Comparison of ENCODE assay signal across 1 cellular context in the genomic region with DNA sequence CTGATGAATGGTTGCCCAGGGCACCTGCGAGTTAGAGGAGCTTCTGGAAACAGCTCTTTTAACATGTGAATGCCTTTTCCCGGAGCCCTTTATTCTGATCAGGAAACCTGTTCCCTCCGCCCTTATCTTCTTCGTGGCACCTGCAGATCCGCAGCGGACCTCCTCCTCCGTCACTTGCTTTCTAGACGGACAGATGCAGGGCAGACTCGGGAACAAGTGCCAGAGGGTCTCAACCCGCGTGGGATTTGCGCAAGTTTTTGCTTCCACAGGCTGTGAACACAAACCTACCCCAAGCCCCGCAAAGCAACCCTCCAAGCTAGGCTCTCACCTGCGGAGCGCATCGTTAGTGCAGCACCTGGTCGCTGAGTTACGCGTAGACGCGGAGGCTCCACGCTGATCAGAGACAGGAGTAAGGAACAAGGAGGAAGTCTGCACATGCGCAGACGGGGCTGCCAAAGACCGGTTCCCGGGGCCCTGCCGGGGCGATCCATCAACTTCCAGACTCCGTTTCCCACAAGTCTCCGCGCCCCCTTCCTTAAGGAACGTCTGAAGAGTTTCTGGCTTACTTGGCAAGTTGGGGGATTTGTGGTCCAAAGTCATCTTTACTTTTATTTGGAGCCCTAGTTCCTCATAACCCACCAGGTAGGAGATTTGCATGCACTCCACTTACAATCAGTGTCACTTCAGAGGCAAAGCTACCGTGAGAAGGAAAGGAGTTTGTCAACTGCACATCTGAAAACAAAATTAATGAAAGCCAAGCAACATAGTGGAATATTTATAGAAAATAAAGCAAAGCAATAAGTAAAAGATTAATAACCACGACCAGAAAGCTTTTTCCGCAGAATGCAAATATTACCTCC.
TF ChIP-seq lines count a peak whose summit lies in the region.

No MANE protein-coding gene starts in this region.

TF ChIP-seq in WTC11, 78 proteins besides CTCF, POLR2A, EP300 and RAD21 (continued from another document and continues in another):
- TF ChIP-seq, protein P1, sequence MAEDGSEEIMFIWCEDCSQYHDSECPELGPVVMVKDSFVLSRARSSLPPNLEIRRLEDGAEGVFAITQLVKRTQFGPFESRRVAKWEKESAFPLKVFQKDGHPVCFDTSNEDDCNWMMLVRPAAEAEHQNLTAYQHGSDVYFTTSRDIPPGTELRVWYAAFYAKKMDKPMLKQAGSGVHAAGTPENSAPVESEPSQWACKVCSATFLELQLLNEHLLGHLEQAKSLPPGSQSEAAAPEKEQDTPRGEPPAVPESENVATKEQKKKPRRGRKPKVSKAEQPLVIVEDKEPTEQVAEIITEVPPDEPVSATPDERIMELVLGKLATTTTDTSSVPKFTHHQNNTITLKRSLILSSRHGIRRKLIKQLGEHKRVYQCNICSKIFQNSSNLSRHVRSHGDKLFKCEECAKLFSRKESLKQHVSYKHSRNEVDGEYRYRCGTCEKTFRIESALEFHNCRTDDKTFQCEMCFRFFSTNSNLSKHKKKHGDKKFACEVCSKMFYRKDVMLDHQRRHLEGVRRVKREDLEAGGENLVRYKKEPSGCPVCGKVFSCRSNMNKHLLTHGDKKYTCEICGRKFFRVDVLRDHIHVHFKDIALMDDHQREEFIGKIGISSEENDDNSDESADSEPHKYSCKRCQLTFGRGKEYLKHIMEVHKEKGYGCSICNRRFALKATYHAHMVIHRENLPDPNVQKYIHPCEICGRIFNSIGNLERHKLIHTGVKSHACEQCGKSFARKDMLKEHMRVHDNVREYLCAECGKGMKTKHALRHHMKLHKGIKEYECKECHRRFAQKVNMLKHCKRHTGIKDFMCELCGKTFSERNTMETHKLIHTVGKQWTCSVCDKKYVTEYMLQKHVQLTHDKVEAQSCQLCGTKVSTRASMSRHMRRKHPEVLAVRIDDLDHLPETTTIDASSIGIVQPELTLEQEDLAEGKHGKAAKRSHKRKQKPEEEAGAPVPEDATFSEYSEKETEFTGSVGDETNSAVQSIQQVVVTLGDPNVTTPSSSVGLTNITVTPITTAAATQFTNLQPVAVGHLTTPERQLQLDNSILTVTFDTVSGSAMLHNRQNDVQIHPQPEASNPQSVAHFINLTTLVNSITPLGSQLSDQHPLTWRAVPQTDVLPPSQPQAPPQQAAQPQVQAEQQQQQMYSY (CRISPR knock-in tag; IDR thresholded peaks at IDR 0.05) = no peak
- no peak for TF ChIP-seq MXD4 (CRISPR knock-in tag; IDR thresholded peaks at IDR 0.05; ENCODE audit: borderline replicate concordance)
- TF ChIP-seq RELA (CRISPR knock-in tag; IDR thresholded peaks at IDR 0.05; ENCODE audit: borderline replicate concordance) = no peak
- no peak for TF ChIP-seq SMAD3 (CRISPR knock-in tag; IDR thresholded peaks at IDR 0.05; ENCODE audit: borderline replicate concordance)
- TF ChIP-seq, protein P2, sequence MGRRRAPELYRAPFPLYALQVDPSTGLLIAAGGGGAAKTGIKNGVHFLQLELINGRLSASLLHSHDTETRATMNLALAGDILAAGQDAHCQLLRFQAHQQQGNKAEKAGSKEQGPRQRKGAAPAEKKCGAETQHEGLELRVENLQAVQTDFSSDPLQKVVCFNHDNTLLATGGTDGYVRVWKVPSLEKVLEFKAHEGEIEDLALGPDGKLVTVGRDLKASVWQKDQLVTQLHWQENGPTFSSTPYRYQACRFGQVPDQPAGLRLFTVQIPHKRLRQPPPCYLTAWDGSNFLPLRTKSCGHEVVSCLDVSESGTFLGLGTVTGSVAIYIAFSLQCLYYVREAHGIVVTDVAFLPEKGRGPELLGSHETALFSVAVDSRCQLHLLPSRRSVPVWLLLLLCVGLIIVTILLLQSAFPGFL (CRISPR knock-in tag; IDR thresholded peaks at IDR 0.05; ENCODE audit: borderline replicate concordance) = no peak
- no peak for TF ChIP-seq SMAD4 (CRISPR knock-in tag; IDR thresholded peaks at IDR 0.05)
- TF ChIP-seq, protein P3, sequence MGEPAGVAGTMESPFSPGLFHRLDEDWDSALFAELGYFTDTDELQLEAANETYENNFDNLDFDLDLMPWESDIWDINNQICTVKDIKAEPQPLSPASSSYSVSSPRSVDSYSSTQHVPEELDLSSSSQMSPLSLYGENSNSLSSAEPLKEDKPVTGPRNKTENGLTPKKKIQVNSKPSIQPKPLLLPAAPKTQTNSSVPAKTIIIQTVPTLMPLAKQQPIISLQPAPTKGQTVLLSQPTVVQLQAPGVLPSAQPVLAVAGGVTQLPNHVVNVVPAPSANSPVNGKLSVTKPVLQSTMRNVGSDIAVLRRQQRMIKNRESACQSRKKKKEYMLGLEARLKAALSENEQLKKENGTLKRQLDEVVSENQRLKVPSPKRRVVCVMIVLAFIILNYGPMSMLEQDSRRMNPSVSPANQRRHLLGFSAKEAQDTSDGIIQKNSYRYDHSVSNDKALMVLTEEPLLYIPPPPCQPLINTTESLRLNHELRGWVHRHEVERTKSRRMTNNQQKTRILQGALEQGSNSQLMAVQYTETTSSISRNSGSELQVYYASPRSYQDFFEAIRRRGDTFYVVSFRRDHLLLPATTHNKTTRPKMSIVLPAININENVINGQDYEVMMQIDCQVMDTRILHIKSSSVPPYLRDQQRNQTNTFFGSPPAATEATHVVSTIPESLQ (CRISPR knock-in tag; IDR thresholded peaks at IDR 0.05) = no peak
- no peak for TF ChIP-seq ZNF317 (CRISPR knock-in tag; IDR thresholded peaks at IDR 0.05; ENCODE audit: borderline replicate concordance, low read depth)
- no peak for TF ChIP-seq JUN (CRISPR knock-in tag; IDR thresholded peaks at IDR 0.05)
- TF ChIP-seq EMX1 (CRISPR knock-in tag; IDR thresholded peaks at IDR 0.05) = no peak
- TF ChIP-seq, protein P4, sequence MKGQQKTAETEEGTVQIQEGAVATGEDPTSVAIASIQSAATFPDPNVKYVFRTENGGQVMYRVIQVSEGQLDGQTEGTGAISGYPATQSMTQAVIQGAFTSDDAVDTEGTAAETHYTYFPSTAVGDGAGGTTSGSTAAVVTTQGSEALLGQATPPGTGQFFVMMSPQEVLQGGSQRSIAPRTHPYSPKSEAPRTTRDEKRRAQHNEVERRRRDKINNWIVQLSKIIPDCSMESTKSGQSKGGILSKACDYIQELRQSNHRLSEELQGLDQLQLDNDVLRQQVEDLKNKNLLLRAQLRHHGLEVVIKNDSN (CRISPR knock-in tag; IDR thresholded peaks at IDR 0.05) = no peak
- TF ChIP-seq, protein P5, sequence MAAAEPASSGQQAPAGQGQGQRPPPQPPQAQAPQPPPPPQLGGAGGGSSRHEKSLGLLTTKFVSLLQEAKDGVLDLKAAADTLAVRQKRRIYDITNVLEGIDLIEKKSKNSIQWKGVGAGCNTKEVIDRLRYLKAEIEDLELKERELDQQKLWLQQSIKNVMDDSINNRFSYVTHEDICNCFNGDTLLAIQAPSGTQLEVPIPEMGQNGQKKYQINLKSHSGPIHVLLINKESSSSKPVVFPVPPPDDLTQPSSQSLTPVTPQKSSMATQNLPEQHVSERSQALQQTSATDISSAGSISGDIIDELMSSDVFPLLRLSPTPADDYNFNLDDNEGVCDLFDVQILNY (CRISPR knock-in tag; IDR thresholded peaks at IDR 0.05) = no peak
- TF ChIP-seq, protein P6, sequence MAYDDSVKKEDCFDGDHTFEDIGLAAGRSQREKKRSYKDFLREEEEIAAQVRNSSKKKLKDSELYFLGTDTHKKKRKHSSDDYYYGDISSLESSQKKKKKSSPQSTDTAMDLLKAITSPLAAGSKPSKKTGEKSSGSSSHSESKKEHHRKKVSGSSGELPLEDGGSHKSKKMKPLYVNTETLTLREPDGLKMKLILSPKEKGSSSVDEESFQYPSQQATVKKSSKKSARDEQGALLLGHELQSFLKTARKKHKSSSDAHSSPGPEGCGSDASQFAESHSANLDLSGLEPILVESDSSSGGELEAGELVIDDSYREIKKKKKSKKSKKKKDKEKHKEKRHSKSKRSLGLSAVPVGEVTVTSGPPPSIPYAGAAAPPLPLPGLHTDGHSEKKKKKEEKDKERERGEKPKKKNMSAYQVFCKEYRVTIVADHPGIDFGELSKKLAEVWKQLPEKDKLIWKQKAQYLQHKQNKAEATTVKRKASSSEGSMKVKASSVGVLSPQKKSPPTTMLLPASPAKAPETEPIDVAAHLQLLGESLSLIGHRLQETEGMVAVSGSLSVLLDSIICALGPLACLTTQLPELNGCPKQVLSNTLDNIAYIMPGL (CRISPR knock-in tag; IDR thresholded peaks at IDR 0.05) = peak; percentile 73
- no peak for TF ChIP-seq GRHL2 (CRISPR knock-in tag; IDR thresholded peaks at IDR 0.05; ENCODE audit: insufficient replicate concordance, severe bottlenecking)
- TF ChIP-seq NR3C1 (CRISPR knock-in tag; conservative IDR thresholded peaks at IDR 0.05; ENCODE audit: low read depth) = no peak
- TF ChIP-seq, protein P7, sequence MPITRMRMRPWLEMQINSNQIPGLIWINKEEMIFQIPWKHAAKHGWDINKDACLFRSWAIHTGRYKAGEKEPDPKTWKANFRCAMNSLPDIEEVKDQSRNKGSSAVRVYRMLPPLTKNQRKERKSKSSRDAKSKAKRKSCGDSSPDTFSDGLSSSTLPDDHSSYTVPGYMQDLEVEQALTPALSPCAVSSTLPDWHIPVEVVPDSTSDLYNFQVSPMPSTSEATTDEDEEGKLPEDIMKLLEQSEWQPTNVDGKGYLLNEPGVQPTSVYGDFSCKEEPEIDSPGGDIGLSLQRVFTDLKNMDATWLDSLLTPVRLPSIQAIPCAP (CRISPR knock-in tag; IDR thresholded peaks at IDR 0.05) = peak; percentile 84
- no peak for TF ChIP-seq PRRX2 (CRISPR knock-in tag; IDR thresholded peaks at IDR 0.05)
- TF ChIP-seq FOXP1 (CRISPR knock-in tag; IDR thresholded peaks at IDR 0.05; ENCODE audit: borderline replicate concordance) = peak; percentile 59; the same call in 1 of the 2 replicates
- TF ChIP-seq, protein P8, sequence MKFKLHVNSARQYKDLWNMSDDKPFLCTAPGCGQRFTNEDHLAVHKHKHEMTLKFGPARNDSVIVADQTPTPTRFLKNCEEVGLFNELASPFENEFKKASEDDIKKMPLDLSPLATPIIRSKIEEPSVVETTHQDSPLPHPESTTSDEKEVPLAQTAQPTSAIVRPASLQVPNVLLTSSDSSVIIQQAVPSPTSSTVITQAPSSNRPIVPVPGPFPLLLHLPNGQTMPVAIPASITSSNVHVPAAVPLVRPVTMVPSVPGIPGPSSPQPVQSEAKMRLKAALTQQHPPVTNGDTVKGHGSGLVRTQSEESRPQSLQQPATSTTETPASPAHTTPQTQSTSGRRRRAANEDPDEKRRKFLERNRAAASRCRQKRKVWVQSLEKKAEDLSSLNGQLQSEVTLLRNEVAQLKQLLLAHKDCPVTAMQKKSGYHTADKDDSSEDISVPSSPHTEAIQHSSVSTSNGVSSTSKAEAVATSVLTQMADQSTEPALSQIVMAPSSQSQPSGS (CRISPR knock-in tag; IDR thresholded peaks at IDR 0.05; ENCODE audit: borderline replicate concordance, low read depth) = no peak
- 0 out of 2 replicates have a peak, but pooled peaks have one; percentile 39 for TF ChIP-seq ZBTB21 (CRISPR knock-in tag; IDR thresholded peaks at IDR 0.05; ENCODE audit: borderline replicate concordance)
- no peak for TF ChIP-seq GTF2I (CRISPR knock-in tag; conservative IDR thresholded peaks at IDR 0.05)
- TF ChIP-seq, protein P9, sequence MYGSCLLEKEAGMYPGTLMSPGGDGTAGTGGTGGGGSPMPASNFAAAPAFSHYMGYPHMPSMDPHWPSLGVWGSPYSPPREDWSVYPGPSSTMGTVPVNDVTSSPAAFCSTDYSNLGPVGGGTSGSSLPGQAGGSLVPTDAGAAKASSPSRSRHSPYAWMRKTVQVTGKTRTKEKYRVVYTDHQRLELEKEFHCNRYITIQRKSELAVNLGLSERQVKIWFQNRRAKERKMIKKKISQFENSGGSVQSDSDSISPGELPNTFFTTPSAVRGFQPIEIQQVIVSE (CRISPR knock-in tag; IDR thresholded peaks at IDR 0.05; ENCODE audit: borderline replicate concordance) = no peak
- peak; percentile 75; the same call in 1 of the 2 replicates for TF ChIP-seq SP1 (CRISPR knock-in tag; conservative IDR thresholded peaks at IDR 0.05)
- TF ChIP-seq, protein P10, sequence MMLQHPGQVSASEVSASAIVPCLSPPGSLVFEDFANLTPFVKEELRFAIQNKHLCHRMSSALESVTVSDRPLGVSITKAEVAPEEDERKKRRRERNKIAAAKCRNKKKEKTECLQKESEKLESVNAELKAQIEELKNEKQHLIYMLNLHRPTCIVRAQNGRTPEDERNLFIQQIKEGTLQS (CRISPR knock-in tag; conservative IDR thresholded peaks at IDR 0.05) = no peak
- TF ChIP-seq ZNF423 (CRISPR knock-in tag; IDR thresholded peaks at IDR 0.05) = no peak
- TF ChIP-seq, protein P11, sequence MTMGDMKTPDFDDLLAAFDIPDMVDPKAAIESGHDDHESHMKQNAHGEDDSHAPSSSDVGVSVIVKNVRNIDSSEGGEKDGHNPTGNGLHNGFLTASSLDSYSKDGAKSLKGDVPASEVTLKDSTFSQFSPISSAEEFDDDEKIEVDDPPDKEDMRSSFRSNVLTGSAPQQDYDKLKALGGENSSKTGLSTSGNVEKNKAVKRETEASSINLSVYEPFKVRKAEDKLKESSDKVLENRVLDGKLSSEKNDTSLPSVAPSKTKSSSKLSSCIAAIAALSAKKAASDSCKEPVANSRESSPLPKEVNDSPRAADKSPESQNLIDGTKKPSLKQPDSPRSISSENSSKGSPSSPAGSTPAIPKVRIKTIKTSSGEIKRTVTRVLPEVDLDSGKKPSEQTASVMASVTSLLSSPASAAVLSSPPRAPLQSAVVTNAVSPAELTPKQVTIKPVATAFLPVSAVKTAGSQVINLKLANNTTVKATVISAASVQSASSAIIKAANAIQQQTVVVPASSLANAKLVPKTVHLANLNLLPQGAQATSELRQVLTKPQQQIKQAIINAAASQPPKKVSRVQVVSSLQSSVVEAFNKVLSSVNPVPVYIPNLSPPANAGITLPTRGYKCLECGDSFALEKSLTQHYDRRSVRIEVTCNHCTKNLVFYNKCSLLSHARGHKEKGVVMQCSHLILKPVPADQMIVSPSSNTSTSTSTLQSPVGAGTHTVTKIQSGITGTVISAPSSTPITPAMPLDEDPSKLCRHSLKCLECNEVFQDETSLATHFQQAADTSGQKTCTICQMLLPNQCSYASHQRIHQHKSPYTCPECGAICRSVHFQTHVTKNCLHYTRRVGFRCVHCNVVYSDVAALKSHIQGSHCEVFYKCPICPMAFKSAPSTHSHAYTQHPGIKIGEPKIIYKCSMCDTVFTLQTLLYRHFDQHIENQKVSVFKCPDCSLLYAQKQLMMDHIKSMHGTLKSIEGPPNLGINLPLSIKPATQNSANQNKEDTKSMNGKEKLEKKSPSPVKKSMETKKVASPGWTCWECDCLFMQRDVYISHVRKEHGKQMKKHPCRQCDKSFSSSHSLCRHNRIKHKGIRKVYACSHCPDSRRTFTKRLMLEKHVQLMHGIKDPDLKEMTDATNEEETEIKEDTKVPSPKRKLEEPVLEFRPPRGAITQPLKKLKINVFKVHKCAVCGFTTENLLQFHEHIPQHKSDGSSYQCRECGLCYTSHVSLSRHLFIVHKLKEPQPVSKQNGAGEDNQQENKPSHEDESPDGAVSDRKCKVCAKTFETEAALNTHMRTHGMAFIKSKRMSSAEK (CRISPR knock-in tag; IDR thresholded peaks at IDR 0.05; ENCODE audit: borderline replicate concordance) = no peak
- TF ChIP-seq, protein P12, sequence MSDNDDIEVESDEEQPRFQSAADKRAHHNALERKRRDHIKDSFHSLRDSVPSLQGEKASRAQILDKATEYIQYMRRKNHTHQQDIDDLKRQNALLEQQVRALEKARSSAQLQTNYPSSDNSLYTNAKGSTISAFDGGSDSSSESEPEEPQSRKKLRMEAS (CRISPR knock-in tag; IDR thresholded peaks at IDR 0.05) = peak; percentile 59; the same call in 1 of the 2 replicates
- TF ChIP-seq FOXJ3 (CRISPR knock-in tag; IDR thresholded peaks at IDR 0.05; ENCODE audit: borderline replicate concordance) = no peak
